9 cellular contexts compared by ENCODE assay signal in genomic region chr5:128537306-128537998, GRCh38. TPM values are rescaled to one million over a fixed set of nuclear protein-coding genes. Genes with fewer than 3 reads are reported as not detected.
A peak's percentile ranks its signal among the peaks of the same experiment; 100 is the strongest.
DNase-seq lines count a peak whose midpoint lies in the region; ATAC-seq and TF ChIP-seq lines count a peak whose summit lies in the region.
"Had no signal": no experiment of that assay in that cellular context is flagged by ENCODE, and none has a peak within 500 bp of the region (broad histone marks: within the 10 kb centered on the region; RNA-seq: fewer than 3 reads in every experiment).

No MANE protein-coding gene starts in this region.

- H3K27ac ChIP-seq in SJCRH30 = peak overlapping the region; percentile 36; the same call in 1 of the 2 replicates
- H3K27ac ChIP-seq in neutrophil = peak overlapping the region; percentile 40
- H3K27ac ChIP-seq: 22Rv1 had no signal

- H3K27me3 ChIP-seq in SJCRH30 (no peaks in the 10 kb centered on the region), neutrophil (peaks cover 41% of the 10 kb centered on the region)

- no peaks in the 10 kb centered on the region for H3K9me3 ChIP-seq in SJCRH30 (replicated peaks)
- H3K9me3 ChIP-seq in neutrophil = no peaks in the 10 kb centered on the region

- H3K36me3 ChIP-seq in SJCRH30 (peaks cover 3% of the 10 kb centered on the region; the same call in 1 of the 2 replicates), neutrophil (no peaks in the 10 kb centered on the region)

- DNase-seq in DMS 273 (lab: John Stamatoyannopoulos, UW; ENCODE audit: unreplicated experiment) (peak; percentile 71), DMS 273 treated with DMSO at 0.1 percent for 48 hours (lab: John Stamatoyannopoulos, UW) (no peak), SJCRH30 (peak; percentile 48 to 67), fibroblast of villous mesenchyme (ENCODE audit: low read depth) (peak; percentile 72), G401 (ENCODE audit: low spot score) (no peak), NCI-H1092 (lab: John Stamatoyannopoulos, UW) (no peak)

- TF ChIP-seq CTCF in fibroblast of villous mesenchyme (IDR thresholded peaks at IDR 0.05; ENCODE audit: insufficient read depth, low read depth, low read length) = no peak
- no peak for TF ChIP-seq CTCF in neutrophil (IDR thresholded peaks at IDR 0.05)

- no peak for ATAC-seq in GM18870 (IDR thresholded peaks at IDR 0.05; ENCODE audit: unreplicated experiment)

- peak overlapping the region; percentile 71 for H3K4me3 ChIP-seq in SJCRH30
- peak overlapping the region; percentile 93 for H3K4me3 ChIP-seq in fibroblast of villous mesenchyme (ENCODE audit: low read depth, low read length)
- H3K4me3 ChIP-seq in neutrophil (ENCODE audit: low read depth in 1 of 2, low read length in 1 of 2) = peak overlapping the region; percentile 51 to 69

- H3K4me1 ChIP-seq in SJCRH30 (peaks cover 3% of the 10 kb centered on the region; the same call in 1 of the 2 replicates), neutrophil (ENCODE audit: control insufficient read depth in 1 of 2, insufficient read depth in 1 of 2, low read depth in 1 of 2, low read length in 1 of 2) (peaks cover 8 to 17% of the 10 kb centered on the region in 2 experiments)

- in situ Hi-C loops in G401 (cut with HindIII; ENCODE audit: low sequenced_read_pairs) = no loop called here

RNA-seq across cellular contexts. Expression of gene FBN2, which starts 0.6 kb away (rescaled TPM):
- total RNA-seq in SJCRH30 (2014; rRNA removed; shearing (Covaris generic)) = 43.8 and 45.1 TPM in 2 replicates
- 81.6 and 137 TPM in 2 replicates for total RNA-seq in fibroblast of villous mesenchyme
- total RNA-seq in G401 (2014; rRNA removed; shearing (Covaris generic)) = 4.4 and 4.7 TPM in 2 replicates

Comparison
In these comparisons a context has a peak if more than half of its experiments do, and no peak if none do; other contexts are left out.
1. DNase-seq: peak in DMS 273 (single experiment), SJCRH30 (2 of 2) and fibroblast of villous mesenchyme (single experiment); none in DMS 273 treated with DMSO at 0.1 percent for 48 hours (single experiment), G401 (single experiment) and NCI-H1092 (single experiment).
2. Peak in every context shown above with its lines, with median percentiles within 50 percentile points of each other: H3K4me3 ChIP-seq.